ENCODE assay signal across 10 cellular contexts in the genomic region with DNA sequence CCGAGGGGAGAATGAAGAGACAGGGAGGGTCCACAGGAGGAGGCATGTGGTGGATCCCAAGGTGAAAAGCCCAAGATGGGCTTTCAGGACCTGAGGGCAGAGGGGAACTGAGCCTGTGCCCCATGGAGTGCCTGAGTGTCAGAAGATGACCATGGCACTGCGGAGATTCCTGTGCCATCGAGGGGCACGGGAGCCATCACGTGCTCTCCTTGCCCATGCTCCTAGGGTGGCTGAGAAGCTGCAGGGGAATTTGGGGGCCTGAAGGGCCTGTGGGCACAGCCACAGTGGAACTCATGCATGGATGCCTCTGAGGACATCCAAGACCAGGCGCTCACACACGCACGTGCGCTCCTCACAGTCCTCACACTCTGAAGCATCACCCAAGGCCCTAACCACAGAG. TPM values are rescaled to one million over a fixed set of nuclear protein-coding genes. Genes with fewer than 3 reads are reported as not detected.
DNase-seq lines count a peak whose midpoint lies in the region; ATAC-seq and TF ChIP-seq lines count a peak whose summit lies in the region.
"Had no signal": no experiment of that assay in that cellular context is flagged by ENCODE, and none has a peak within 500 bp of the region (broad histone marks: within the 10 kb centered on the region; RNA-seq: fewer than 3 reads in every experiment).

No MANE protein-coding gene starts in this region.

- peaks cover 9 to 27% (median 18%) of the 10 kb centered on the region in 11 experiments; a peak in 18 of 22 replicates for H3K27me3 ChIP-seq in BLaER1 treated with 17β-estradiol and CSF1 and Interleukin-3, amounts not matched to agents 10 nM and 100 nM
- H3K27me3 ChIP-seq in sigmoid colon (peaks cover 0 to 15% (median 5%) of the 10 kb centered on the region in 3 donors), Peyer's patch (no peaks in the 10 kb centered on the region)

- no peak for TF ChIP-seq EP300 in sigmoid colon (IDR thresholded peaks at IDR 0.05)

- 92 to 94% methylated on average over 9 of the region's 9 CpGs for WGBS in sigmoid colon, 2 donors

- no peaks in the 10 kb centered on the region for H3K36me3 ChIP-seq in BLaER1 treated with 17β-estradiol and CSF1 and Interleukin-3, amounts not matched to agents 10 nM and 100 nM
- H3K36me3 ChIP-seq in sigmoid colon, result no peaks in the 10 kb centered on the region
- H3K36me3 ChIP-seq in Peyer's patch, result no peaks in the 10 kb centered on the region
- H3K36me3 ChIP-seq: SJSA1 had no signal

- ATAC-seq in HG03457 (IDR thresholded peaks at IDR 0.05; ENCODE audit: unreplicated experiment) (peak; percentile 7), GM21786 (IDR thresholded peaks at IDR 0.05; ENCODE audit: unreplicated experiment) (no peak)

- peak overlapping the region in 2 of 11 experiments; percentile 14 to 25; a peak in 1 of 22 replicates for H3K9ac ChIP-seq in BLaER1 treated with 17β-estradiol and CSF1 and Interleukin-3, amounts not matched to agents 10 nM and 100 nM

- TF ChIP-seq POLR2A in sigmoid colon (IDR thresholded peaks at IDR 0.05) (no peak), Peyer's patch (IDR thresholded peaks at IDR 0.05) (no peak)

- 0 out of 22 replicates have a peak, but pooled peaks cover 0 to 8% (median 0%) of the 10 kb centered on the region in 11 experiments for H4K20me1 ChIP-seq in BLaER1 treated with 17β-estradiol and CSF1 and Interleukin-3, amounts not matched to agents 10 nM and 100 nM

- peaks cover 7 to 25% (median 20%) of the 10 kb centered on the region in 10 experiments for H3K4me1 ChIP-seq in BLaER1 treated with 17β-estradiol and CSF1 and Interleukin-3, amounts not matched to agents 10 nM and 100 nM
- H3K4me1 ChIP-seq in sigmoid colon, result peaks cover 0 to 20% (median 17%) of the 10 kb centered on the region in 4 donors
- peaks cover 0 to 5% (median 1%) of the 10 kb centered on the region in 4 donors for H3K4me1 ChIP-seq in Peyer's patch
- H3K4me1 ChIP-seq: A549 had no signal

- intact Hi-C loops in sigmoid colon (cut with DNase I), result loop anchor here (5.0 kb wide), 1 partner anchor 127 kb away; no protein-coding TSS in a partner anchor

- H3K4me2 ChIP-seq in BLaER1 treated with 17β-estradiol and CSF1 and Interleukin-3, amounts not matched to agents 10 nM and 100 nM, result peak overlapping the region in 9 of 11 experiments; percentile 51 to 78 (median 65); a peak in 19 of 22 replicates

- no peak overlapping the region for H3K27ac ChIP-seq in BLaER1 treated with 17β-estradiol and CSF1 and Interleukin-3, amounts not matched to agents 10 nM and 100 nM
- H3K27ac ChIP-seq in VCaP (peak overlapping the region; percentile 31; the same call in 1 of the 2 replicates), sigmoid colon (no peak overlapping the region), Peyer's patch (no peak overlapping the region)
- H3K27ac ChIP-seq: A549, SJSA1 had no signal

- H3K9me3 ChIP-seq in BLaER1 treated with 17β-estradiol and CSF1 and Interleukin-3, amounts not matched to agents 10 nM and 100 nM (replicated peaks in 1 of 11), result no peaks in the 10 kb centered on the region
- H3K9me3 ChIP-seq in sigmoid colon, result no peaks in the 10 kb centered on the region
- no peaks in the 10 kb centered on the region for H3K9me3 ChIP-seq in Peyer's patch
- H3K9me3 ChIP-seq: A549 had no signal

- no peak overlapping the region for H3K4me3 ChIP-seq in BLaER1 treated with 17β-estradiol and CSF1 and Interleukin-3, amounts not matched to agents 10 nM and 100 nM
- no peak overlapping the region for H3K4me3 ChIP-seq in sigmoid colon
- H3K4me3 ChIP-seq in Peyer's patch, result no peak overlapping the region
- H3K4me3 ChIP-seq: A549, SJSA1 had no signal

- DNase-seq in sigmoid colon, result peak; percentile 45
- DNase-seq in NCI-H510A (lab: John Stamatoyannopoulos, UW), result no peak
- DNase-seq in Peyer's patch, result no peak
- DNase-seq: NCI-H2081 treated with DMSO at 0.1 percent for 48 hours had no signal

- TF ChIP-seq CTCF in VCaP (conservative IDR thresholded peaks at IDR 0.05), result no peak
- no peak for TF ChIP-seq CTCF in sigmoid colon (IDR thresholded peaks at IDR 0.05)
- TF ChIP-seq CTCF in Peyer's patch (IDR thresholded peaks at IDR 0.05), result no peak

RNA-seq across cellular contexts. Expression of gene GLI2, which starts 56.1 kb away (rescaled TPM):
- total RNA-seq in sigmoid colon, result 1 to 10 TPM; 2.1 to 6.4 (median 2.9) TPM
- under 1 TPM; 0.23 to 0.76 (median 0.60) TPM for polyA plus RNA-seq in sigmoid colon
- total RNA-seq in Peyer's patch, result 1 to 10 TPM in 1 of 4 donors, under 1 TPM in 3; 0.18 to 5.8 (median 0.94) TPM
